9 cellular contexts compared by ENCODE assay signal in genomic region chr4:107037188-107037587, GRCh38. TPM values are rescaled to one million over a fixed set of nuclear protein-coding genes. Genes with fewer than 3 reads are reported as not detected.
DNase-seq lines count a peak whose midpoint lies in the region; TF ChIP-seq lines count a peak whose summit lies in the region.
"Had no signal": no experiment of that assay in that cellular context is flagged by ENCODE, and none has a peak within 500 bp of the region (broad histone marks: within the 10 kb centered on the region; RNA-seq: fewer than 3 reads in every experiment).

No MANE protein-coding gene starts in this region.

- H3K9me3 ChIP-seq in vagina = no peaks in the 10 kb centered on the region

- no peaks in the 10 kb centered on the region for H3K27me3 ChIP-seq in vagina

- peaks cover 29% of the 10 kb centered on the region for H3K4me1 ChIP-seq in vagina

- DNase-seq in GM10248 (ENCODE audit: extremely low spot score) (peak; percentile 5), LHCN-M2 (ENCODE audit: low read depth) (peak; percentile 39), cerebellum (ENCODE audit: low spot score) (peak; percentile 52), lung microvascular endothelial cell (ENCODE audit: low read depth in 2 of 2) (peak; percentile 35 to 42), vagina (ENCODE audit: extremely low spot score in 2 of 2) (no peak), COLO668 (lab: John Stamatoyannopoulos, UW; ENCODE audit: unreplicated experiment) (no peak), DMS79 treated with DMSO at 0.1 percent for 48 hours (lab: John Stamatoyannopoulos, UW) (no peak), NCI-H2107 treated with DMSO at 0.1 percent for 48 hours (lab: John Stamatoyannopoulos, UW; ENCODE audit: unreplicated experiment) (no peak)

- TF ChIP-seq CTCF in GM10248 (IDR thresholded peaks at IDR 0.05; ENCODE audit: control extremely low read depth, extremely low read depth, low read depth, missing control alignments) (peak; percentile 48), vagina (IDR thresholded peaks at IDR 0.05) (no peak)

- no peaks in the 10 kb centered on the region for H3K36me3 ChIP-seq in vagina

- CTCF ChIA-PET in GM10248 (lab: Yijun Ruan, JAX) = no interaction called here

- POLR2A ChIA-PET in GM10248 (lab: Yijun Ruan, JAX) = no interaction called here

- no peak for TF ChIP-seq POLR2A in vagina (IDR thresholded peaks at IDR 0.05)

- intact Hi-C loops in vagina (cut with DNase I) = no loop called here

- H3K27ac ChIP-seq in vagina = no peak overlapping the region

- peak overlapping the region; percentile 25 to 44 for H3K4me3 ChIP-seq in vagina

RNA-seq across cellular contexts. Expression of gene DKK2, which starts 1.1 kb away (rescaled TPM):
- 0.58 and 0.63 TPM in 2 replicates for total RNA-seq in LHCN-M2 (2014; rRNA removed)
- polyA plus RNA-seq in LHCN-M2 (2012) = 0.47 TPM
- 3.9 TPM for total RNA-seq in cerebellum
- total RNA-seq in lung microvascular endothelial cell = under 0.01 TPM in 1 of 2 replicates, not detected in the other
- 0.49 TPM for total RNA-seq in vagina
- total RNA-seq: T-helper 1 cell treated with Interleukin-12 subunit alpha and Interleukin-12 subunit beta and Interleukin-4 antibody, amounts not matched to agents 30 ng/mL and 1 ng/mL, for 36 hours had no signal

Comparison
In these comparisons a context has a peak if more than half of its experiments do, and no peak if none do; other contexts are left out.
1. DNase-seq: peak in GM10248 (single experiment), LHCN-M2 (single experiment), cerebellum (single experiment) and lung microvascular endothelial cell (2 of 2); none in vagina (0 of 2), COLO668 (single experiment), DMS79 treated with DMSO at 0.1 percent for 48 hours (single experiment) and NCI-H2107 treated with DMSO at 0.1 percent for 48 hours (single experiment).